Comparison of ENCODE assay signal across 9 cellular contexts in the genomic region with DNA sequence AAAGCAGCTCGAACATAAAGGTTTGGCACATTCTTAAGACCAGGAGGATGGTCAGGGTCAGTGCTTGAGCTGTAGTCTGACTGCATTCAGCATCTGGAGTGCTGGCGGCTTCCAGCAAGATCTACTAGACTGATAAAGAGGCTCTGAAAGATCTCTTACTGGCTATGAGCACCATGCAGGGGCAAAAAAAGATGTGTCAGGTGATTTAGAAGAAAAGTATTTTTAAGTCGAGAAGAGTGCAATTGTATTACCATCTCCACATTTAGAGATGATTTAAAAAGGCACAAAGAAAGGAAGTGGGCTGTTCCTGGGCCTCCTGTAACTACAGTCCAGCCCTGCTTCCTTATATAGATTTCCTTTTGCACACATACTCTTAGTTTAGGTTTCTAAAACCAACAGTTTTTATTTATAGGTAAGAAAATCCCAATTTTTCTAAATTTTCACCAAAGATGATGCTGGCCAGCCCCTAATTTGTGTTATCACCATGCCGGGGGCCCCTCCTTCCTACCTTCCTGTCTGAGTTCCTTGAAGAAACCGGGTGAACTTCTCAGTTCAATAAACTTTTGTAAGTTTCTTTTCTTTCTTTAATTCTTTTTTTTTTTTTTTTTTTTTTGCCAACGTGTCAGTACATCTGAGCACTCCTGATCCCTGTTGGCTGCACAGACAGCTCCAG.
DNase-seq lines count a peak whose midpoint lies in the region; ATAC-seq, FAIRE-seq and TF ChIP-seq lines count a peak whose summit lies in the region.
"Had no signal": no experiment of that assay in that cellular context is flagged by ENCODE, and none has a peak within 500 bp of the region (broad histone marks: within the 10 kb centered on the region; RNA-seq: fewer than 3 reads in every experiment).

No MANE protein-coding gene starts in this region.

- H3K79me2 ChIP-seq in PC-9 (ENCODE audit: low read depth) (no peaks in the 10 kb centered on the region), endothelial cell of umbilical vein (ENCODE audit: control insufficient read depth, insufficient read depth, low read length) (no peaks in the 10 kb centered on the region)

- TF ChIP-seq POLR2A in endothelial cell of umbilical vein (IDR thresholded peaks at IDR 0.05; ENCODE audit: low read depth, low read length) = peak; percentile 21

- TF ChIP-seq CTCF in PC-9 (conservative IDR thresholded peaks at IDR 0.05) = no peak
- no peak for TF ChIP-seq CTCF in endothelial cell of umbilical vein (IDR thresholded peaks at IDR 0.05; ENCODE audit: extremely low read depth in 1 of 2, insufficient read depth in 1 of 2, low read depth in 1 of 2, low read length in 2 of 2)
- TF ChIP-seq CTCF in pancreas (IDR thresholded peaks at IDR 0.05) = no peak

- ATAC-seq in GM18868 (IDR thresholded peaks at IDR 0.05; ENCODE audit: unreplicated experiment) (peak; percentile 83), pancreas (peak in 2 of 4 donors; percentile 10 to 20), HG02610 (IDR thresholded peaks at IDR 0.05; ENCODE audit: unreplicated experiment) (no peak)

- peak; percentile 31 to 67 for DNase-seq in PC-9
- peak; percentile 63 for DNase-seq in endothelial cell of umbilical vein (ENCODE audit: low read depth, low spot score)
- no peak for DNase-seq in pancreas
- DNase-seq in NCI-H1436 treated with DMSO at 0.1 percent for 48 hours (lab: John Stamatoyannopoulos, UW) = no peak
- DNase-seq in GDM1 (lab: John Stamatoyannopoulos, UW) = no peak
- no peak for DNase-seq in retina

- H3K4me3 ChIP-seq in PC-9 (peak overlapping the region; percentile 27; the same call in 1 of the 2 replicates), endothelial cell of umbilical vein (replicated peaks in 1 of 3; ENCODE audit: insufficient read depth in 1 of 3, low read depth in 1 of 3, low read length in 3 of 3) (peak overlapping the region in 1 of 3 experiments; percentile 40), pancreas (no peak overlapping the region)

- BruUV-seq in PC-9 (replicated peaks; lab: Mats Ljungman, UMichigan) = TSS peak; percentile 72
- no TSS peak for BruUV-seq in endothelial cell of umbilical vein (replicated peaks; lab: Mats Ljungman, UMichigan)

- H3K27me3 ChIP-seq in PC-9 (ENCODE audit: insufficient read depth, low read depth) (no peaks in the 10 kb centered on the region), endothelial cell of umbilical vein (ENCODE audit: control insufficient read depth in 2 of 2, insufficient read depth in 2 of 2, low read length in 2 of 2) (no peaks in the 10 kb centered on the region), pancreas (no peaks in the 10 kb centered on the region)

- CTCF ChIA-PET in PC-9 (lab: Charles Lee) (no interaction called here), endothelial cell of umbilical vein (lab: Charles Lee) (interaction anchor here (1.0 to 1.7 kb wide), 2 partner anchors 91 to 199 kb away, joined by 3 to 6 read pairs; no protein-coding TSS in a partner anchor)

- H3K4me1 ChIP-seq in PC-9 (replicated peaks; ENCODE audit: insufficient read depth) = peaks cover 65% of the 10 kb centered on the region
- peaks cover 35% of the 10 kb centered on the region for H3K4me1 ChIP-seq in endothelial cell of umbilical vein (ENCODE audit: control insufficient read depth, extremely low read depth, insufficient read depth, low read length)
- peaks cover 0 to 27% (median 14%) of the 10 kb centered on the region in 3 donors for H3K4me1 ChIP-seq in pancreas

- no peaks in the 10 kb centered on the region for H4K20me1 ChIP-seq in PC-9 (ENCODE audit: insufficient read depth)
- H4K20me1 ChIP-seq in endothelial cell of umbilical vein (replicated peaks; ENCODE audit: control insufficient read depth, extremely low read depth, insufficient read depth, low read length) = no peaks in the 10 kb centered on the region

- peak overlapping the region; percentile 82 for H3K9ac ChIP-seq in endothelial cell of umbilical vein (replicated peaks; ENCODE audit: extremely low read depth, insufficient read depth, low read length)

- intact Hi-C loops in PC-9 (cut with micrococcal nuclease; ENCODE audit: unreplicated experiment) (loop anchor here (2.0 kb wide), 1 partner anchor 66 kb away; a partner anchor contains a TSS), endothelial cell of umbilical vein (cut with micrococcal nuclease) (loop anchor here (2.0 to 5.0 kb wide), 2 partner anchors 66 to 193 kb away; a partner anchor contains a TSS), pancreas (cut with DNase I) (no loop called here)

- peak; percentile 67 for FAIRE-seq in endothelial cell of umbilical vein (lab: Jason Lieb, UNC)
- FAIRE-seq in pancreas (lab: Jason Lieb, UNC) = no peak

- H3F3A ChIP-seq in PC-9 (ENCODE audit: insufficient read depth, low read depth) = peaks cover 49% of the 10 kb centered on the region

- H3K9me3 ChIP-seq in PC-9 (ENCODE audit: insufficient read depth, low read depth) (no peaks in the 10 kb centered on the region), endothelial cell of umbilical vein (replicated peaks; ENCODE audit: control insufficient read depth, insufficient read depth, low read length) (no peaks in the 10 kb centered on the region), pancreas (no peaks in the 10 kb centered on the region)
- H3K9me3 ChIP-seq: neutrophil had no signal

- no peaks in the 10 kb centered on the region for H3K9me2 ChIP-seq in PC-9 (ENCODE audit: insufficient read depth)

- H3K36me3 ChIP-seq in PC-9 (ENCODE audit: low read depth) (no peaks in the 10 kb centered on the region), endothelial cell of umbilical vein (ENCODE audit: control insufficient read depth in 2 of 2, extremely low read depth in 1 of 2, insufficient read depth in 2 of 2, low read length in 2 of 2) (no peaks in the 10 kb centered on the region), pancreas (no peaks in the 10 kb centered on the region)
- H3K36me3 ChIP-seq: neutrophil had no signal

- POLR2A ChIA-PET in PC-9 (lab: Charles Lee; ENCODE audit: unreplicated experiment) (interaction anchor here (0.6 to 0.7 kb wide), 4 partner anchors 66 to 294 kb away, joined by 4 to 38 read pairs (median 5); a partner anchor contains a TSS), endothelial cell of umbilical vein (lab: Charles Lee) (no interaction called here)

- H2AFZ ChIP-seq in PC-9 (peak overlapping the region; percentile 63), endothelial cell of umbilical vein (ENCODE audit: low read depth, low read length) (peak overlapping the region; percentile 91)

- WGBS in pancreas, 2 donors = 36 to 43% methylated on average over 6 of the region's 6 CpGs

- H3K4me2 ChIP-seq in PC-9 (peak overlapping the region; percentile 74), endothelial cell of umbilical vein (ENCODE audit: insufficient read depth, low read length) (peak overlapping the region; percentile 89)

- no peaks in the 10 kb centered on the region for H3K9me1 ChIP-seq in endothelial cell of umbilical vein (replicated peaks; ENCODE audit: control insufficient read depth, extremely low read depth, insufficient read depth, low read length)

- H3K27ac ChIP-seq in PC-9 (peak overlapping the region; percentile 96), endothelial cell of umbilical vein (ENCODE audit: insufficient read depth, low read depth, low read length) (peak overlapping the region; percentile 92), pancreas (peak overlapping the region; percentile 39 to 80 (median 63))
- H3K27ac ChIP-seq: neutrophil had no signal

- dilution Hi-C loops in endothelial cell of umbilical vein (cut with MboI; ENCODE audit: extremely low pct_ligation_motif_present, low sequenced_read_pairs) = no loop called here

TF ChIP-seq in endothelial cell of umbilical vein, 7 proteins besides CTCF, POLR2A, EP300 and RAD21:
- TF ChIP-seq POLR2AphosphoS5 (IDR thresholded peaks at IDR 0.05; ENCODE audit: insufficient read depth, low read depth, low read length) (peak; percentile 21), MYC (IDR thresholded peaks at IDR 0.05; ENCODE audit: low read depth, low read length) (no peak), GATA2 (IDR thresholded peaks at IDR 0.05; ENCODE audit: insufficient read depth, insufficient read length, low read depth, low read length) (peak; percentile 94)
- TF ChIP-seq, protein P1, sequence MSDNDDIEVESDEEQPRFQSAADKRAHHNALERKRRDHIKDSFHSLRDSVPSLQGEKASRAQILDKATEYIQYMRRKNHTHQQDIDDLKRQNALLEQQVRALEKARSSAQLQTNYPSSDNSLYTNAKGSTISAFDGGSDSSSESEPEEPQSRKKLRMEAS (IDR thresholded peaks at IDR 0.05; ENCODE audit: insufficient read depth, insufficient read length) = no peak

Comparison
In these comparisons a context has a peak if more than half of its experiments do, and no peak if none do; other contexts are left out.
1. DNase-seq: peak in PC-9 (2 of 2) and endothelial cell of umbilical vein (single experiment); none in pancreas (0 of 6), NCI-H1436 treated with DMSO at 0.1 percent for 48 hours (single experiment), GDM1 (single experiment) and retina (single experiment).
2. intact Hi-C loops: an anchor here in PC-9 (2.0 kb wide) and endothelial cell of umbilical vein (2.0 to 5.0 kb wide); none called in pancreas.
3. Peak in every context shown above with its lines, with median percentiles within 50 percentile points of each other: H3K27ac ChIP-seq.